2 cellular contexts compared by ENCODE assay signal in genomic region chr15:55530861-55531313, GRCh38.
TF ChIP-seq lines count a peak whose summit lies in the region.

No MANE protein-coding gene starts in this region.

TF ChIP-seq in A549, 52 proteins besides CTCF, POLR2A, EP300 and RAD21:
- TF ChIP-seq HOXB13 (CRISPR knock-in tag; IDR thresholded peaks at IDR 0.05; ENCODE audit: low read depth): no peak

TF ChIP-seq in GM23338, 12 proteins besides CTCF, POLR2A, EP300 and RAD21:
- TF ChIP-seq ETS1 (IDR thresholded peaks at IDR 0.05): no peak
- TF ChIP-seq JUNB (IDR thresholded peaks at IDR 0.05; ENCODE audit: unreplicated experiment): no peak
- TF ChIP-seq CREB1 (CRISPR knock-in tag; IDR thresholded peaks at IDR 0.05; ENCODE audit: low read depth): no peak
- TF ChIP-seq EZH2phosphoT487 (IDR thresholded peaks at IDR 0.05; ENCODE audit: unreplicated experiment): no peak
- no peak for TF ChIP-seq NANOG (IDR thresholded peaks at IDR 0.05; ENCODE audit: borderline replicate concordance)
- TF ChIP-seq, protein P1, sequence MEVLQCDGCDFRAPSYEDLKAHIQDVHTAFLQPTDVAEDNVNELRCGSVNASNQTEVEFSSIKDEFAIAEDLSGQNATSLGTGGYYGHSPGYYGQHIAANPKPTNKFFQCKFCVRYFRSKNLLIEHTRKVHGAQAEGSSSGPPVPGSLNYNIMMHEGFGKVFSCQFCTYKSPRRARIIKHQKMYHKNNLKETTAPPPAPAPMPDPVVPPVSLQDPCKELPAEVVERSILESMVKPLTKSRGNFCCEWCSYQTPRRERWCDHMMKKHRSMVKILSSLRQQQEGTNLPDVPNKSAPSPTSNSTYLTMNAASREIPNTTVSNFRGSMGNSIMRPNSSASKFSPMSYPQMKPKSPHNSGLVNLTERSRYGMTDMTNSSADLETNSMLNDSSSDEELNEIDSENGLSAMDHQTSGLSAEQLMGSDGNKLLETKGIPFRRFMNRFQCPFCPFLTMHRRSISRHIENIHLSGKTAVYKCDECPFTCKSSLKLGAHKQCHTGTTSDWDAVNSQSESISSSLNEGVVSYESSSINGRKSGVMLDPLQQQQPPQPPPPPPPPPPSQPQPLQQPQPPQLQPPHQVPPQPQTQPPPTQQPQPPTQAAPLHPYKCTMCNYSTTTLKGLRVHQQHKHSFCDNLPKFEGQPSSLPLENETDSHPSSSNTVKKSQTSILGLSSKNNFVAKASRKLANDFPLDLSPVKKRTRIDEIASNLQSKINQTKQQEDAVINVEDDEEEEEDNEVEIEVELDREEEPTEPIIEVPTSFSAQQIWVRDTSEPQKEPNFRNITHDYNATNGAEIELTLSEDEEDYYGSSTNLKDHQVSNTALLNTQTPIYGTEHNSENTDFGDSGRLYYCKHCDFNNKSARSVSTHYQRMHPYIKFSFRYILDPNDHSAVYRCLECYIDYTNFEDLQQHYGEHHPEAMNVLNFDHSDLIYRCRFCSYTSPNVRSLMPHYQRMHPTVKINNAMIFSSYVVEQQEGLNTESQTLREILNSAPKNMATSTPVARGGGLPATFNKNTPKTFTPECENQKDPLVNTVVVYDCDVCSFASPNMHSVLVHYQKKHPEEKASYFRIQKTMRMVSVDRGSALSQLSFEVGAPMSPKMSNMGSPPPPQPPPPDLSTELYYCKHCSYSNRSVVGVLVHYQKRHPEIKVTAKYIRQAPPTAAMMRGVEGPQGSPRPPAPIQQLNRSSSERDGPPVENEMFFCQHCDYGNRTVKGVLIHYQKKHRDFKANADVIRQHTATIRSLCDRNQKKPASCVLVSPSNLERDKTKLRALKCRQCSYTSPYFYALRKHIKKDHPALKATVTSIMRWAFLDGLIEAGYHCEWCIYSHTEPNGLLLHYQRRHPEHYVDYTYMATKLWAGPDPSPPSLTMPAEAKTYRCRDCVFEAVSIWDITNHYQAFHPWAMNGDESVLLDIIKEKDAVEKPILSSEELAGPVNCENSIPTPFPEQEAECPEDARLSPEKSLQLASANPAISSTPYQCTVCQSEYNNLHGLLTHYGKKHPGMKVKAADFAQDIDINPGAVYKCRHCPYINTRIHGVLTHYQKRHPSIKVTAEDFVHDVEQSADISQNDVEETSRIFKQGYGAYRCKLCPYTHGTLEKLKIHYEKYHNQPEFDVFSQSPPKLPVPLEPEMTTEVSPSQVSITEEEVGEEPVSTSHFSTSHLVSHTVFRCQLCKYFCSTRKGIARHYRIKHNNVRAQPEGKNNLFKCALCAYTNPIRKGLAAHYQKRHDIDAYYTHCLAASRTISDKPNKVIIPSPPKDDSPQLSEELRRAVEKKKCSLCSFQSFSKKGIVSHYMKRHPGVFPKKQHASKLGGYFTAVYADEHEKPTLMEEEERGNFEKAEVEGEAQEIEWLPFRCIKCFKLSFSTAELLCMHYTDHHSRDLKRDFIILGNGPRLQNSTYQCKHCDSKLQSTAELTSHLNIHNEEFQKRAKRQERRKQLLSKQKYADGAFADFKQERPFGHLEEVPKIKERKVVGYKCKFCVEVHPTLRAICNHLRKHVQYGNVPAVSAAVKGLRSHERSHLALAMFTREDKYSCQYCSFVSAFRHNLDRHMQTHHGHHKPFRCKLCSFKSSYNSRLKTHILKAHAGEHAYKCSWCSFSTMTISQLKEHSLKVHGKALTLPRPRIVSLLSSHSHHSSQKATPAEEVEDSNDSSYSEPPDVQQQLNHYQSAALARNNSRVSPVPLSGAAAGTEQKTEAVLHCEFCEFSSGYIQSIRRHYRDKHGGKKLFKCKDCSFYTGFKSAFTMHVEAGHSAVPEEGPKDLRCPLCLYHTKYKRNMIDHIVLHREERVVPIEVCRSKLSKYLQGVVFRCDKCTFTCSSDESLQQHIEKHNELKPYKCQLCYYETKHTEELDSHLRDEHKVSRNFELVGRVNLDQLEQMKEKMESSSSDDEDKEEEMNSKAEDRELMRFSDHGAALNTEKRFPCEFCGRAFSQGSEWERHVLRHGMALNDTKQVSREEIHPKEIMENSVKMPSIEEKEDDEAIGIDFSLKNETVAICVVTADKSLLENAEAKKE (CRISPR knock-in tag; IDR thresholded peaks at IDR 0.05): no peak
- TF ChIP-seq EZH2 (IDR thresholded peaks at IDR 0.05; ENCODE audit: low read depth, unreplicated experiment): no peak
- no peak for TF ChIP-seq POLR2AphosphoS5 (IDR thresholded peaks at IDR 0.05; ENCODE audit: low read depth)
- TF ChIP-seq ZNF114 (CRISPR knock-in tag; IDR thresholded peaks at IDR 0.05): no peak
- TF ChIP-seq ZNF331 (CRISPR knock-in tag; IDR thresholded peaks at IDR 0.05; ENCODE audit: low read depth): no peak
- TF ChIP-seq STAT1 (IDR thresholded peaks at IDR 0.05; ENCODE audit: unreplicated experiment): no peak
- TF ChIP-seq, protein P2, sequence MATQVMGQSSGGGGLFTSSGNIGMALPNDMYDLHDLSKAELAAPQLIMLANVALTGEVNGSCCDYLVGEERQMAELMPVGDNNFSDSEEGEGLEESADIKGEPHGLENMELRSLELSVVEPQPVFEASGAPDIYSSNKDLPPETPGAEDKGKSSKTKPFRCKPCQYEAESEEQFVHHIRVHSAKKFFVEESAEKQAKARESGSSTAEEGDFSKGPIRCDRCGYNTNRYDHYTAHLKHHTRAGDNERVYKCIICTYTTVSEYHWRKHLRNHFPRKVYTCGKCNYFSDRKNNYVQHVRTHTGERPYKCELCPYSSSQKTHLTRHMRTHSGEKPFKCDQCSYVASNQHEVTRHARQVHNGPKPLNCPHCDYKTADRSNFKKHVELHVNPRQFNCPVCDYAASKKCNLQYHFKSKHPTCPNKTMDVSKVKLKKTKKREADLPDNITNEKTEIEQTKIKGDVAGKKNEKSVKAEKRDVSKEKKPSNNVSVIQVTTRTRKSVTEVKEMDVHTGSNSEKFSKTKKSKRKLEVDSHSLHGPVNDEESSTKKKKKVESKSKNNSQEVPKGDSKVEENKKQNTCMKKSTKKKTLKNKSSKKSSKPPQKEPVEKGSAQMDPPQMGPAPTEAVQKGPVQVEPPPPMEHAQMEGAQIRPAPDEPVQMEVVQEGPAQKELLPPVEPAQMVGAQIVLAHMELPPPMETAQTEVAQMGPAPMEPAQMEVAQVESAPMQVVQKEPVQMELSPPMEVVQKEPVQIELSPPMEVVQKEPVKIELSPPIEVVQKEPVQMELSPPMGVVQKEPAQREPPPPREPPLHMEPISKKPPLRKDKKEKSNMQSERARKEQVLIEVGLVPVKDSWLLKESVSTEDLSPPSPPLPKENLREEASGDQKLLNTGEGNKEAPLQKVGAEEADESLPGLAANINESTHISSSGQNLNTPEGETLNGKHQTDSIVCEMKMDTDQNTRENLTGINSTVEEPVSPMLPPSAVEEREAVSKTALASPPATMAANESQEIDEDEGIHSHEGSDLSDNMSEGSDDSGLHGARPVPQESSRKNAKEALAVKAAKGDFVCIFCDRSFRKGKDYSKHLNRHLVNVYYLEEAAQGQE (IDR thresholded peaks at IDR 0.05; ENCODE audit: unreplicated experiment): no peak
